Comparison of ENCODE assay signal across 8 cellular contexts in genomic region chr9:101311759-101312420, GRCh38.
DNase-seq lines count a peak whose midpoint lies in the region; ATAC-seq, FAIRE-seq and TF ChIP-seq lines count a peak whose summit lies in the region.

No MANE protein-coding gene starts in this region.

- in situ Hi-C loops in GM12878 (cut with MboI) = no loop called here

- H3K27me3 ChIP-seq in GM12878 (replicated peaks in 1 of 2; ENCODE audit: control insufficient read depth in 2 of 2, insufficient read depth in 2 of 2, low read length in 1 of 2) = no peaks in the 10 kb centered on the region
- H3K27me3 ChIP-seq in keratinocyte (ENCODE audit: control insufficient read depth, extremely low read depth, insufficient read depth, low read length) = no peaks in the 10 kb centered on the region
- H3K27me3 ChIP-seq in tibial nerve = no peaks in the 10 kb centered on the region

- H3K4me2 ChIP-seq in GM12878 (ENCODE audit: control insufficient read depth, insufficient read depth) (no peak overlapping the region), keratinocyte (ENCODE audit: control insufficient read depth, extremely low read depth, insufficient read depth, low read depth, low read length) (no peak overlapping the region)

- H3K4me1 ChIP-seq in GM12878 (ENCODE audit: control insufficient read depth, insufficient read depth, low read length) (no peaks in the 10 kb centered on the region), keratinocyte (ENCODE audit: control insufficient read depth, extremely low read depth, insufficient read depth, low read length) (peaks cover 15% of the 10 kb centered on the region), tibial nerve (no peaks in the 10 kb centered on the region)

- intact Hi-C loops in GM12878 (cut with micrococcal nuclease; ENCODE audit: unreplicated experiment) = loop anchor here (1.0 to 2.0 kb wide), 4 partner anchors 193 to 711 kb away; no protein-coding TSS in a partner anchor

- H3K79me2 ChIP-seq in GM12878 (ENCODE audit: control insufficient read depth, insufficient read depth, low read length) (no peaks in the 10 kb centered on the region), keratinocyte (ENCODE audit: control insufficient read depth, insufficient read depth, low read length) (no peaks in the 10 kb centered on the region)

- DNase-seq in DMS79 treated with DMSO at 0.1 percent for 48 hours (lab: John Stamatoyannopoulos, UW) (peak; percentile 44), DMS79 (lab: John Stamatoyannopoulos, UW) (no peak), HS-5 (ENCODE audit: low read depth) (peak; percentile 67), NCI-H748 (lab: John Stamatoyannopoulos, UW; ENCODE audit: unreplicated experiment) (peak; percentile 84), GM12878 (ENCODE audit: low read depth, low spot score) (peak; percentile 23), keratinocyte (ENCODE audit: low read depth, low spot score) (peak; percentile 33), tibial nerve (ENCODE audit: low spot score in 2 of 2) (peak in 1 of 2 donors; percentile 44)

- TF ChIP-seq CTCF in GM12878 (IDR thresholded peaks at IDR 0.05 in 2 of 3, conservative IDR thresholded peaks at IDR 0.05 in 1 of 3; ENCODE audit: control insufficient read depth in 2 of 3, extremely low read depth in 1 of 3, insufficient read depth in 1 of 3, low read depth in 3 of 3, low read length in 3 of 3) (peak; percentile 46 to 72 (median 65); a peak in 4 of 6 replicates), keratinocyte (optimal IDR thresholded peaks at IDR 0.05 in 1 of 3, IDR thresholded peaks at IDR 0.05 in 1 of 3, conservative IDR thresholded peaks at IDR 0.05 in 1 of 3; ENCODE audit: extremely low read depth in 1 of 3, insufficient read depth in 2 of 3, low read length in 3 of 3) (peak in 2 of 3 experiments; percentile 32 to 60), tibial nerve (IDR thresholded peaks at IDR 0.05) (peak; percentile 48 to 68 (median 57))

- FAIRE-seq in GM12878 (lab: Jason Lieb, UNC) = no peak
- FAIRE-seq in keratinocyte (lab: Jason Lieb, UNC) = peak; percentile 74

- CTCF ChIA-PET in GM12878 (lab: Yijun Ruan, JAX) = interaction anchor here (0.6 to 4.8 kb wide), 30 partner anchors 9 to 1093 kb away, joined by 3 to 56 read pairs (median 4); no protein-coding TSS in a partner anchor

- no TSS peak for BruUV-seq in GM12878 (replicated peaks; lab: Mats Ljungman, UMichigan)

- TF ChIP-seq EP300 in GM12878 (IDR thresholded peaks at IDR 0.05; ENCODE audit: borderline replicate concordance in 1 of 2, control insufficient read depth in 1 of 2, low read depth in 2 of 2, low read length in 2 of 2) (no peak), tibial nerve (IDR thresholded peaks at IDR 0.05) (no peak)

- ATAC-seq in GM21529 (IDR thresholded peaks at IDR 0.05; ENCODE audit: unreplicated experiment) (peak; percentile 91), GM12878 (peak; percentile 93)

- H3K9me1 ChIP-seq in keratinocyte (ENCODE audit: control insufficient read depth, extremely low read depth, insufficient read depth, low read length) = no peaks in the 10 kb centered on the region

- RAD21 ChIA-PET in GM12878 (lab: Charles Lee; ENCODE audit: unreplicated experiment) = interaction anchor here (0.8 to 1.5 kb wide), 14 partner anchors 12 to 711 kb away, joined by 3 to 32 read pairs (median 5); no protein-coding TSS in a partner anchor

- POLR2A ChIA-PET in GM12878 (lab: Charles Lee) = no interaction called here

- dilution Hi-C loops in keratinocyte (cut with MboI; ENCODE audit: extremely low pct_ligation_motif_present, low sequenced_read_pairs) = no loop called here

- no peak overlapping the region for H3K4me3 ChIP-seq in GM12878
- H3K4me3 ChIP-seq in keratinocyte (ENCODE audit: control insufficient read depth in 2 of 3, extremely low read depth in 1 of 3, insufficient read depth in 2 of 3, low read depth in 1 of 3, low read length in 3 of 3) = no peak overlapping the region
- H3K4me3 ChIP-seq in tibial nerve = no peak overlapping the region

- H4K20me1 ChIP-seq in GM12878 (ENCODE audit: control insufficient read depth, insufficient read depth) (no peaks in the 10 kb centered on the region), keratinocyte (ENCODE audit: control insufficient read depth, extremely low read depth, insufficient read depth, low read length) (no peaks in the 10 kb centered on the region)

- TF ChIP-seq POLR2A in GM12878 (IDR thresholded peaks at IDR 0.05; ENCODE audit: low read depth, low read length) = no peak
- TF ChIP-seq POLR2A in tibial nerve (IDR thresholded peaks at IDR 0.05) = no peak

- WGBS in GM12878 (ENCODE audit: insufficient coverage, insufficient replicate concordance, low lambda C conversion rate, missing lambda C conversion rate) = 0% methylated on average over 4 of the region's 4 CpGs
- WGBS in tibial nerve, 2 donors = 22 to 26% methylated on average over 4 of the region's 4 CpGs

- no peaks in the 10 kb centered on the region for H3K36me3 ChIP-seq in GM12878 (ENCODE audit: control insufficient read depth in 2 of 2, insufficient read depth in 2 of 2, low read length in 1 of 2)
- H3K36me3 ChIP-seq in keratinocyte (ENCODE audit: control insufficient read depth in 2 of 2, extremely low read depth in 1 of 2, insufficient read depth in 2 of 2, low read length in 2 of 2) = no peaks in the 10 kb centered on the region
- H3K36me3 ChIP-seq in tibial nerve = no peaks in the 10 kb centered on the region

- H3K27ac ChIP-seq in GM12878 (ENCODE audit: control insufficient read depth, insufficient read depth) (no peak overlapping the region), keratinocyte (ENCODE audit: control insufficient read depth, insufficient read depth, low read length) (no peak overlapping the region), tibial nerve (no peak overlapping the region)

- SMC1A ChIA-PET in GM12878 (lab: Charles Lee; ENCODE audit: uncharacterized antibody, unreplicated experiment) = interaction anchor here (0.8 to 2.5 kb wide), 13 partner anchors 10 to 961 kb away, joined by 3 to 18 read pairs (median 3); no protein-coding TSS in a partner anchor

- peak; percentile 75 for TF ChIP-seq RAD21 in GM12878 (IDR thresholded peaks at IDR 0.05; ENCODE audit: insufficient read depth, low read depth, low read length)

- no peak overlapping the region for H2AFZ ChIP-seq in GM12878 (ENCODE audit: control insufficient read depth, low read depth, low read length)
- no peak overlapping the region for H2AFZ ChIP-seq in keratinocyte (ENCODE audit: control insufficient read depth, low read length)

- H3K9ac ChIP-seq in GM12878 (ENCODE audit: control insufficient read depth, insufficient read depth, low read length) (no peak overlapping the region), keratinocyte (ENCODE audit: control insufficient read depth, extremely low read depth, insufficient read depth, low read length) (no peak overlapping the region)

- H3K9me3 ChIP-seq in GM12878 (replicated peaks; ENCODE audit: control insufficient read depth, insufficient read depth, low read length) (no peaks in the 10 kb centered on the region), keratinocyte (ENCODE audit: control insufficient read depth, low read depth, low read length) (no peaks in the 10 kb centered on the region), tibial nerve (no peaks in the 10 kb centered on the region)

TF ChIP-seq in GM12878, 131 proteins besides CTCF, POLR2A, EP300 and RAD21:
- TF ChIP-seq SMC3 (IDR thresholded peaks at IDR 0.05; ENCODE audit: borderline replicate concordance, low read length) = peak; percentile 63
- no peak for TF ChIP-seq TARDBP (IDR thresholded peaks at IDR 0.05; ENCODE audit: borderline replicate concordance)
- TF ChIP-seq PRDM15 (CRISPR knock-in tag; IDR thresholded peaks at IDR 0.05) = no peak
- TF ChIP-seq RCOR1 (conservative IDR thresholded peaks at IDR 0.05; ENCODE audit: low read depth, low read length) = no peak
